ENCODE assay signal across 8 cellular contexts in genomic region chr1:197773856-197774255, GRCh38. TPM values are rescaled to one million over a fixed set of nuclear protein-coding genes. Genes with fewer than 3 reads are reported as not detected.
DNase-seq lines count a peak whose midpoint lies in the region; ATAC-seq and TF ChIP-seq lines count a peak whose summit lies in the region.

No MANE protein-coding gene starts in this region.

- H3K4me3 ChIP-seq in iPS-20b (ENCODE audit: low read length) (peak overlapping the region; percentile 80), thoracic aorta (peak overlapping the region; percentile 86)

- intact Hi-C loops in activated CD8-positive, alpha-beta T cell treated with anti-CD3 and anti-CD28 coated beads for 36 hours (cut with micrococcal nuclease): loop anchor here (10.0 kb wide), 1 partner anchor 141 kb away; the partner anchor contains the start of gene LHX9

- DNase-seq in activated T-cell treated with anti-CD3 and anti-CD28 coated beads, Interleukin-2, amount 50 U/mL, for 4 hours: no peak
- DNase-seq in activated T-cell treated with anti-CD3 and anti-CD28 coated beads, Interleukin-2, amount 50 U/mL, for 1 hour: no peak
- no peak for DNase-seq in activated CD8-positive, alpha-beta T cell treated with anti-CD3 and anti-CD28 coated beads for 36 hours
- no peak for DNase-seq in thoracic aorta (ENCODE audit: low spot score)
- no peak for DNase-seq in NCI-H146 (lab: John Stamatoyannopoulos, UW)
- no peak for DNase-seq in activated gamma-delta T cell (lab: John Stamatoyannopoulos, UW)

- peak overlapping the region; percentile 94 for H3K27ac Mint-ChIP-seq in activated CD8-positive, alpha-beta T cell treated with anti-CD3 and anti-CD28 coated beads for 36 hours

- no peaks in the 10 kb centered on the region for H3K9me3 Mint-ChIP-seq in activated T-cell treated with anti-CD3 and anti-CD28 coated beads, Interleukin-2, amount 50 U/mL, for 4 hours
- H3K9me3 Mint-ChIP-seq in activated CD8-positive, alpha-beta T cell treated with anti-CD3 and anti-CD28 coated beads for 36 hours: no peaks in the 10 kb centered on the region

- H3K4me3 Mint-ChIP-seq in activated T-cell treated with anti-CD3 and anti-CD28 coated beads, Interleukin-2, amount 50 U/mL, for 4 hours: peak overlapping the region; percentile 94
- H3K4me3 Mint-ChIP-seq in activated CD8-positive, alpha-beta T cell treated with anti-CD3 and anti-CD28 coated beads for 36 hours: peak overlapping the region; percentile 94

- CTCF ChIA-PET in activated CD8-positive, alpha-beta T cell treated with anti-CD3 and anti-CD28 coated beads for 36 hours (lab: Charles Lee): no interaction called here

- H3K9me3 ChIP-seq in iPS-20b (ENCODE audit: insufficient read depth, low read depth, low read length) (no peaks in the 10 kb centered on the region), thoracic aorta (no peaks in the 10 kb centered on the region)

- H3K4me1 ChIP-seq in iPS-20b (ENCODE audit: insufficient read depth, low read length) (peaks cover 5% of the 10 kb centered on the region; the same call in 1 of the 2 replicates), thoracic aorta (ENCODE audit: control insufficient read depth in 1 of 2, low read depth in 2 of 2) (peaks cover 12 to 34% of the 10 kb centered on the region in 2 donors)

- peaks cover 28% of the 10 kb centered on the region for H3K27me3 ChIP-seq in iPS-20b (ENCODE audit: insufficient read depth, low read length)
- no peaks in the 10 kb centered on the region for H3K27me3 ChIP-seq in thoracic aorta (replicated peaks; ENCODE audit: insufficient read depth)

- peaks cover 72% of the 10 kb centered on the region for H3K4me1 Mint-ChIP-seq in activated T-cell treated with anti-CD3 and anti-CD28 coated beads, Interleukin-2, amount 50 U/mL, for 4 hours (ENCODE audit: low read depth)
- H3K4me1 Mint-ChIP-seq in activated CD8-positive, alpha-beta T cell treated with anti-CD3 and anti-CD28 coated beads for 36 hours (ENCODE audit: low read depth): peaks cover 68% of the 10 kb centered on the region

- ATAC-seq in activated T-cell treated with anti-CD3 and anti-CD28 coated beads, Interleukin-2, amount 50 U/mL, for 4 hours: no peak
- ATAC-seq in activated CD8-positive, alpha-beta T cell treated with anti-CD3 and anti-CD28 coated beads for 36 hours: no peak
- no peak for ATAC-seq in thoracic aorta (ENCODE audit: insufficient number of reproducible peaks, low FRiP score, low read depth)
- no peak for ATAC-seq in GM18502 (IDR thresholded peaks at IDR 0.05; ENCODE audit: poor library complexity, unreplicated experiment)

- no peak overlapping the region for H3K27ac ChIP-seq in iPS-20b (ENCODE audit: low read length)
- peak overlapping the region in 1 of 2 donors; percentile 87 for H3K27ac ChIP-seq in thoracic aorta

- H3K27me3 Mint-ChIP-seq in activated T-cell treated with anti-CD3 and anti-CD28 coated beads, Interleukin-2, amount 50 U/mL, for 4 hours (ENCODE audit: low read depth): no peaks in the 10 kb centered on the region
- H3K27me3 Mint-ChIP-seq in activated CD8-positive, alpha-beta T cell treated with anti-CD3 and anti-CD28 coated beads for 36 hours: no peaks in the 10 kb centered on the region

- H3K9ac ChIP-seq in iPS-20b (ENCODE audit: low read depth, low read length): no peak overlapping the region

- H3K36me3 ChIP-seq in iPS-20b (ENCODE audit: insufficient read depth, low read depth, low read length): no peaks in the 10 kb centered on the region
- H3K36me3 ChIP-seq in thoracic aorta: no peaks in the 10 kb centered on the region

- POLR2A ChIA-PET in activated CD8-positive, alpha-beta T cell treated with anti-CD3 and anti-CD28 coated beads for 36 hours (lab: Charles Lee): interaction anchor here (0.7 kb wide), 1 partner anchor 328 kb away, joined by 3 read pairs; no protein-coding TSS in a partner anchor

- H3K36me3 Mint-ChIP-seq in activated T-cell treated with anti-CD3 and anti-CD28 coated beads, Interleukin-2, amount 50 U/mL, for 4 hours (ENCODE audit: insufficient read depth): no peaks in the 10 kb centered on the region
- H3K36me3 Mint-ChIP-seq in activated CD8-positive, alpha-beta T cell treated with anti-CD3 and anti-CD28 coated beads for 36 hours (ENCODE audit: low read depth): peaks cover 15% of the 10 kb centered on the region

- TF ChIP-seq CTCF in activated CD8-positive, alpha-beta T cell treated with anti-CD3 and anti-CD28 coated beads for 36 hours (IDR thresholded peaks at IDR 0.05): no peak
- no peak for TF ChIP-seq CTCF in thoracic aorta (IDR thresholded peaks at IDR 0.05)

RNA-seq across cellular contexts. Expression of gene DENND1B, which starts 1.4 kb away (rescaled TPM):
- total RNA-seq in activated T-cell treated with anti-CD3 and anti-CD28 coated beads, Interleukin-2, amount 50 U/mL, for 4 hours: 1 to 10 TPM; 7.7 to 9.0 (median 9.0) TPM
- total RNA-seq in activated CD8-positive, alpha-beta T cell treated with anti-CD3 and anti-CD28 coated beads for 36 hours: 10 to 100 TPM; 10.8 to 12.7 TPM
- total RNA-seq in thoracic aorta: 10 to 100 TPM in 1 of 2 donors, 1 to 10 TPM in 1; 9.6 to 17.2 TPM
